Comparison of ENCODE assay signal across 10 cellular contexts in the genomic region with DNA sequence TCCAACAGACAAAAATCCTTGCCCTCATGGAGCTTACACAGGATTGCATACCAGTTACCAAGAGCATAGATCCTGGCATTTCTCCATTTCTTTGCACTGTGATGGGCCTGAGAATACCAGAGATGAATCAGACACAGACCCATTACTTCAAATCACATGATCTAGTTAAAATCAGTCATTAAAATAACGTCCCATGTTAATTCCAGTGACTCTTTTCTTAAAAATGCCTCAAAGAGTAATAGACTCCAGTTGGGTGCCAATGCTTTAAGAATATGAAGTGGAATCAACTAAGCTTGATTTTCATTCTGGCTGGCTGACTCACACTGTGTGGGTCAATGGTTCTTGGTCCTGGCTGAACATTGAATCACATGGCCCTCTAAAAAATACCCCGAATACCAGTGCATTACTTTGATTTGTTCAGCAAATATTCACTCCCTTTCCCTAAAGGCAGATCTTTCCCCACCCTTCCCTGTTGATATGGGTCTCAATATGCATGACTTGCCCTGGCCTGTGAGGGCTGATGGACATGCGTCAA. TPM values are rescaled to one million over a fixed set of nuclear protein-coding genes. Genes with fewer than 3 reads are reported as not detected.
DNase-seq lines count a peak whose midpoint lies in the region; ATAC-seq and TF ChIP-seq lines count a peak whose summit lies in the region.
"Had no signal": no experiment of that assay in that cellular context is flagged by ENCODE, and none has a peak within 500 bp of the region (broad histone marks: within the 10 kb centered on the region; RNA-seq: fewer than 3 reads in every experiment).

No MANE protein-coding gene starts in this region.

- peak overlapping the region in 3 of 4 donors; percentile 76 to 86 (median 83) for H3K27ac ChIP-seq in Peyer's patch

- TF ChIP-seq CTCF in Calu3 (IDR thresholded peaks at IDR 0.05; ENCODE audit: unreplicated experiment), result no peak
- no peak for TF ChIP-seq CTCF in Peyer's patch (IDR thresholded peaks at IDR 0.05)
- no peak for TF ChIP-seq CTCF in nephron progenitor cell (IDR thresholded peaks at IDR 0.05)

- BruUV-seq in Calu3 (replicated peaks; lab: Mats Ljungman, UMichigan), result no TSS peak

- H3K36me3 ChIP-seq in Peyer's patch, result no peaks in the 10 kb centered on the region

- H3K27me3 ChIP-seq in Peyer's patch, result no peaks in the 10 kb centered on the region

- H3K27me3 Mint-ChIP-seq in Calu3 (ENCODE audit: unreplicated experiment) (no peaks in the 10 kb centered on the region), nephron progenitor cell (ENCODE audit: low read depth, poor library complexity) (peaks cover 33% of the 10 kb centered on the region)
- no peaks in the 10 kb centered on the region for H3K27me3 Mint-ChIP-seq in effector memory CD8-positive, alpha-beta T cell

- TF ChIP-seq POLR2A in Peyer's patch (IDR thresholded peaks at IDR 0.05), result no peak

- H3K27ac Mint-ChIP-seq in Calu3 (ENCODE audit: unreplicated experiment), result peak overlapping the region; percentile 68
- peak overlapping the region; percentile 97 to 100 for H3K27ac Mint-ChIP-seq in effector memory CD8-positive, alpha-beta T cell
- H3K27ac Mint-ChIP-seq in nephron progenitor cell, result no peak overlapping the region

- CTCF ChIA-PET in Calu3 (lab: Charles Lee), result interaction anchor here (0.5 to 1.7 kb wide), 4 partner anchors 19 to 30 kb away, joined by 3 to 13 read pairs (median 4); no protein-coding TSS in a partner anchor

- H3K4me3 Mint-ChIP-seq in Calu3 (ENCODE audit: low read depth, unreplicated experiment) (no peak overlapping the region), nephron progenitor cell (no peak overlapping the region)
- peak overlapping the region; percentile 13 to 28 for H3K4me3 Mint-ChIP-seq in effector memory CD8-positive, alpha-beta T cell

- peaks cover 5% of the 10 kb centered on the region for H3K9me3 Mint-ChIP-seq in Calu3 (ENCODE audit: low read depth, unreplicated experiment)
- H3K9me3 Mint-ChIP-seq in effector memory CD8-positive, alpha-beta T cell, result peaks cover 4 to 10% of the 10 kb centered on the region in 2 donors
- H3K9me3 Mint-ChIP-seq in nephron progenitor cell, result no peaks in the 10 kb centered on the region

- no peak overlapping the region for H3K4me3 ChIP-seq in Peyer's patch

- intact Hi-C loops in Calu3 (cut with micrococcal nuclease; ENCODE audit: unreplicated experiment), result no loop called here
- intact Hi-C loops in sciatic nerve (cut with DNase I), result no loop called here

- no peaks in the 10 kb centered on the region for H3K9me3 ChIP-seq in Peyer's patch

- peaks cover 0 to 60% (median 41%) of the 10 kb centered on the region in 4 donors for H3K4me1 ChIP-seq in Peyer's patch

- H3K36me3 Mint-ChIP-seq in Calu3 (ENCODE audit: insufficient read depth, unreplicated experiment), result peaks cover 7% of the 10 kb centered on the region
- H3K36me3 Mint-ChIP-seq in effector memory CD8-positive, alpha-beta T cell (ENCODE audit: insufficient read depth), result peaks cover 17% of the 10 kb centered on the region
- H3K36me3 Mint-ChIP-seq in nephron progenitor cell (ENCODE audit: low read depth), result no peaks in the 10 kb centered on the region

- peaks cover 51% of the 10 kb centered on the region for H3K4me1 Mint-ChIP-seq in Calu3 (ENCODE audit: low read depth, unreplicated experiment)
- H3K4me1 Mint-ChIP-seq in effector memory CD8-positive, alpha-beta T cell (ENCODE audit: low read depth in 2 of 2), result peaks cover 52 to 56% of the 10 kb centered on the region in 2 donors
- peaks cover 44% of the 10 kb centered on the region for H3K4me1 Mint-ChIP-seq in nephron progenitor cell

- ATAC-seq in effector memory CD8-positive, alpha-beta T cell (replicated peaks), result no peak
- ATAC-seq in sciatic nerve, result peak; percentile 48

- DNase-seq in Calu3 (no peak), Peyer's patch (no peak), sciatic nerve (ENCODE audit: low spot score) (no peak), occipital lobe (lab: John Stamatoyannopoulos, UW) (no peak), nephron progenitor cell (no peak), SIG-M5 (lab: John Stamatoyannopoulos, UW) (no peak)
- DNase-seq in effector memory CD8-positive, alpha-beta T cell, result no peak
- DNase-seq in effector CD8-positive, alpha-beta T cell (lab: John Stamatoyannopoulos, UW), result no peak
- DNase-seq: NCI-H2107 had no signal

RNA-seq across cellular contexts. Expression of gene ASB2, which starts 11.0 kb away (rescaled TPM):
- total RNA-seq in Calu3 (2022), result 0.17 and 0.19 TPM in 2 replicates
- total RNA-seq in Peyer's patch, result 10 to 100 TPM in 1 of 4 donors, 1 to 10 TPM in 3; 3.2 to 32.2 (median 5.4) TPM
- 1.4 TPM for total RNA-seq in sciatic nerve
- not detected for total RNA-seq in occipital lobe

RNA-seq across cellular contexts. Expression of gene CCDC197, which starts 31.7 kb away (rescaled TPM):
- total RNA-seq in Calu3 (2022) (not detected in 2 replicates), Peyer's patch (not detected), sciatic nerve (not detected), occipital lobe (not detected)
- total RNA-seq: urinary bladder had no signal

RNA-seq across cellular contexts. Expression of gene FAM181A, which starts 38.2 kb away (rescaled TPM):
- total RNA-seq in Calu3 (2022) (not detected in 2 replicates), Peyer's patch (not detected), sciatic nerve (not detected), occipital lobe (3.0 TPM)
- total RNA-seq: urinary bladder had no signal

Comparison
In these comparisons a context has a peak if more than half of its experiments do, and no peak if none do; other contexts are left out.
1. H3K4me3 Mint-ChIP-seq: peak in effector memory CD8-positive, alpha-beta T cell (2 of 2); none in Calu3 (single experiment) and nephron progenitor cell (single experiment).